Comparison of ENCODE assay signal across 8 cellular contexts in genomic region chr3:58432905-58433304, GRCh38. TPM values are rescaled to one million over a fixed set of nuclear protein-coding genes. Genes with fewer than 3 reads are reported as not detected.
A peak's percentile ranks its signal among the peaks of the same experiment; 100 is the strongest.
DNase-seq lines count a peak whose midpoint lies in the region; FAIRE-seq and TF ChIP-seq lines count a peak whose summit lies in the region.

No MANE protein-coding gene starts in this region.

- H3K27ac Mint-ChIP-seq in IgD-negative memory B cell (peak overlapping the region; percentile 83 to 98 (median 97)), chondrocyte (ENCODE audit: unreplicated experiment) (peak overlapping the region; percentile 95)

- H3K27ac ChIP-seq in ACC112 (ENCODE audit: low read depth, low read length) (peak overlapping the region; percentile 51), muscle layer of duodenum (ENCODE audit: low read length) (peak overlapping the region; percentile 67)

- DNase-seq in chondrocyte (ENCODE audit: low spot score) (no peak), NCI-H2081 treated with DMSO at 0.1 percent for 48 hours (lab: John Stamatoyannopoulos, UW) (no peak), HTR-8/SVneo (ENCODE audit: insufficient read length, low spot score) (no peak), kidney tubule cell (ENCODE audit: low spot score) (no peak), GM19238 (ENCODE audit: insufficient read length, low spot score) (no peak)

- peak overlapping the region; percentile 59 for H2AFZ ChIP-seq in ACC112 (ENCODE audit: low read length, unreplicated experiment)

- peak overlapping the region; percentile 85 to 98 (median 96) for H3K4me3 Mint-ChIP-seq in IgD-negative memory B cell
- peak overlapping the region; percentile 85 for H3K4me3 Mint-ChIP-seq in chondrocyte (ENCODE audit: unreplicated experiment)

- H3K9me3 Mint-ChIP-seq in IgD-negative memory B cell = no peaks in the 10 kb centered on the region
- H3K9me3 Mint-ChIP-seq in chondrocyte (ENCODE audit: low read depth) = no peaks in the 10 kb centered on the region

- no peak for FAIRE-seq in HTR-8/SVneo (lab: Jason Lieb, UNC)

- H3K79me2 ChIP-seq in ACC112 (ENCODE audit: control insufficient read depth, insufficient read depth, low read length, unreplicated experiment) = peaks cover 16% of the 10 kb centered on the region

- H3K36me3 Mint-ChIP-seq in IgD-negative memory B cell (no peaks in the 10 kb centered on the region), chondrocyte (ENCODE audit: low read depth) (peaks cover 24% of the 10 kb centered on the region)

- H3K27me3 ChIP-seq in ACC112 (ENCODE audit: insufficient read depth, low read length) (no peaks in the 10 kb centered on the region), muscle layer of duodenum (ENCODE audit: low read depth, low read length) (no peaks in the 10 kb centered on the region)

- H3K4me3 ChIP-seq in ACC112 (ENCODE audit: low read depth, low read length) (peak overlapping the region; percentile 97), muscle layer of duodenum (ENCODE audit: low read depth in 1 of 2, low read length in 2 of 2) (peak overlapping the region; percentile 75 to 84)

- no peaks in the 10 kb centered on the region for H3K9me3 ChIP-seq in muscle layer of duodenum (ENCODE audit: control insufficient read depth in 1 of 2, low read length in 2 of 2)

- TF ChIP-seq CTCF in chondrocyte (IDR thresholded peaks at IDR 0.05) = no peak

- peaks cover 20% of the 10 kb centered on the region for H3K36me3 ChIP-seq in ACC112 (ENCODE audit: insufficient read depth, low read length)
- H3K36me3 ChIP-seq in muscle layer of duodenum (ENCODE audit: control insufficient read depth in 1 of 2, insufficient read depth in 2 of 2, low read length in 2 of 2) = peaks cover 34 to 37% of the 10 kb centered on the region in 2 donors

- H3K4me1 Mint-ChIP-seq in IgD-negative memory B cell = peaks cover 20% of the 10 kb centered on the region in 3 donors
- peaks cover 50% of the 10 kb centered on the region for H3K4me1 Mint-ChIP-seq in chondrocyte (ENCODE audit: low read depth)

- H3K4me1 ChIP-seq in ACC112 (ENCODE audit: control insufficient read depth, insufficient read depth, low read length, unreplicated experiment) = peaks cover 14% of the 10 kb centered on the region
- H3K4me1 ChIP-seq in muscle layer of duodenum (ENCODE audit: control insufficient read depth in 1 of 2, insufficient read depth in 2 of 2, low read length in 2 of 2) = peaks cover 3 to 29% of the 10 kb centered on the region in 2 donors

- H3K27me3 Mint-ChIP-seq in IgD-negative memory B cell (no peaks in the 10 kb centered on the region), chondrocyte (ENCODE audit: low read depth) (no peaks in the 10 kb centered on the region)

RNA-seq across cellular contexts. Expression of gene PDHB, which starts 0.7 kb away (rescaled TPM):
- polyA plus RNA-seq in IgD-negative memory B cell = 85.8 TPM
- total RNA-seq in chondrocyte = 80.5 to 97.7 TPM (median 84.7 TPM) in 3 replicates

RNA-seq across cellular contexts. Expression of gene KCTD6, which starts 59.0 kb away (rescaled TPM):
- polyA plus RNA-seq in IgD-negative memory B cell = 15.5 TPM
- total RNA-seq in chondrocyte = 8.6 to 12.9 TPM (median 9.7 TPM) in 3 replicates
